Comparison of ENCODE assay signal across 24 cellular contexts in the genomic region with DNA sequence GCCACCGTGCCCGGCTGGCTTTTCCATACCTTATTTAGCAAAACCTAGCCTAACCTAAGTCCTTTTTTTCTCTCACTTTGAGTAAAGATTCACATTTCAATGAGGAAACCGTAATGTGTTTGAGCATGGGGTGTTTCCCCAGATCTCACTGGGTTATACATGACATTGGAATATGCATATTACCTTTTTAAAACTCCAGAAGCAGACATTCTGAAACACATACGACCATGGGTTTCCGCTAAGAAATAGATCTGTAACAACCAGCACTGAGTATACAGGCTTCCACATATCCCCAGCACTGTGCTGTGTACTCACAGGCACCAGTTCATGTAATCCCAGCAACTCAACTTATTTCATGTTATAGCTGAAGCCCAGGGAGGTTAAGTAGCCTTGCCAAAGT. TPM values are rescaled to one million over a fixed set of nuclear protein-coding genes. Genes with fewer than 3 reads are reported as not detected.
DNase-seq lines count a peak whose midpoint lies in the region; ATAC-seq and TF ChIP-seq lines count a peak whose summit lies in the region.
"Had no signal": no experiment of that assay in that cellular context is flagged by ENCODE, and none has a peak within 500 bp of the region (broad histone marks: within the 10 kb centered on the region; RNA-seq: fewer than 3 reads in every experiment).

No MANE protein-coding gene starts in this region.

- WGBS in mesenchymal stem cell: 93% methylated on average over 5 of the region's 5 CpGs

- no peak overlapping the region for H3K4me2 ChIP-seq in mesenchymal stem cell (ENCODE audit: low read length, poor library complexity, severe bottlenecking)
- H3K4me2 ChIP-seq: GM23338 had no signal

- H3K9ac ChIP-seq in SK-N-MC (ENCODE audit: insufficient read length) (peak overlapping the region; percentile 37), mesenchymal stem cell (ENCODE audit: low read length) (no peak overlapping the region)

- H3K4me3 ChIP-seq in SK-N-MC (no peak overlapping the region), mesenchymal stem cell (ENCODE audit: insufficient read depth in 1 of 2, low read depth in 1 of 2, low read length in 2 of 2) (no peak overlapping the region), A673 (ENCODE audit: low read depth, low read length, poor library complexity, severe bottlenecking) (no peak overlapping the region), SJCRH30 (no peak overlapping the region)
- H3K4me3 ChIP-seq: GM23338, MG63, spleen, tibial nerve had no signal

- H2BK12ac ChIP-seq in mesenchymal stem cell (ENCODE audit: low read length in 2 of 2): peak overlapping the region; percentile 57 to 86

- peaks cover 32% of the 10 kb centered on the region for H3K4me1 Mint-ChIP-seq in activated CD4-positive, alpha-beta T cell treated with anti-CD3 and anti-CD28 coated beads, Interleukin-2, amount 10 ng/mL, durations not matched to agents 7 days and 5 days
- H3K4me1 Mint-ChIP-seq in stimulated activated naive B cell treated with anti-CD40 and anti-IgM and Interleukin-4, amounts not matched to agents 10 μg/mL and 1 μg/mL and 100 μg/mL, for 72 hours: peaks cover 17 to 32% of the 10 kb centered on the region in 2 donors
- H3K4me1 Mint-ChIP-seq: GM23338 had no signal

- no peak for TF ChIP-seq CTCF in A673 (conservative IDR thresholded peaks at IDR 0.05; ENCODE audit: low read depth, low read length)

- no peak overlapping the region for H2AFZ ChIP-seq in mesenchymal stem cell (ENCODE audit: low read depth, low read length)
- H2AFZ ChIP-seq: GM23338 had no signal

- peak overlapping the region; percentile 90 for H4K8ac ChIP-seq in mesenchymal stem cell (ENCODE audit: low read length)

- peaks cover 3% of the 10 kb centered on the region for H3K36me3 Mint-ChIP-seq in activated CD4-positive, alpha-beta T cell treated with anti-CD3 and anti-CD28 coated beads, Interleukin-2, amount 10 ng/mL, durations not matched to agents 7 days and 5 days (ENCODE audit: low read depth)
- H3K36me3 Mint-ChIP-seq in stimulated activated naive B cell treated with anti-CD40 and anti-IgM and Interleukin-4, amounts not matched to agents 10 μg/mL and 1 μg/mL and 100 μg/mL, for 72 hours: peaks cover 0 to 2% of the 10 kb centered on the region in 2 donors

- H4K91ac ChIP-seq in mesenchymal stem cell (ENCODE audit: low read length): peak overlapping the region; percentile 62

- H3K23ac ChIP-seq in mesenchymal stem cell (ENCODE audit: low read length in 2 of 2): no peak overlapping the region

- H3K4ac ChIP-seq in mesenchymal stem cell (ENCODE audit: low read depth in 1 of 2, low read length in 2 of 2): peak overlapping the region in 1 of 2 experiments; percentile 46

- peak overlapping the region; percentile 60 for H3K27ac Mint-ChIP-seq in activated CD4-positive, alpha-beta T cell treated with anti-CD3 and anti-CD28 coated beads, Interleukin-2, amount 10 ng/mL, durations not matched to agents 7 days and 5 days
- H3K27ac Mint-ChIP-seq in stimulated activated naive B cell treated with anti-CD40 and anti-IgM and Interleukin-4, amounts not matched to agents 10 μg/mL and 1 μg/mL and 100 μg/mL, for 72 hours: peak overlapping the region; percentile 91
- H3K27ac Mint-ChIP-seq: GM23338 had no signal

- H3K27me3 ChIP-seq in mesenchymal stem cell (ENCODE audit: control insufficient read depth in 1 of 2, insufficient read depth in 1 of 2, low read length in 2 of 2) (no peaks in the 10 kb centered on the region), A673 (replicated peaks; ENCODE audit: insufficient read depth, low read depth, low read length, poor library complexity) (no peaks in the 10 kb centered on the region), SJCRH30 (no peaks in the 10 kb centered on the region)
- H3K27me3 ChIP-seq: MG63, spleen, tibial nerve had no signal

- peak; percentile 59 to 67 for ATAC-seq in stimulated activated naive B cell treated with anti-CD40 and anti-IgM and Interleukin-4, amounts not matched to agents 10 μg/mL and 1 μg/mL and 100 μg/mL, for 72 hours (replicated peaks)
- ATAC-seq in HG03342 (IDR thresholded peaks at IDR 0.05; ENCODE audit: unreplicated experiment): no peak
- ATAC-seq: left colon had no signal

- no peak overlapping the region for H3K14ac ChIP-seq in mesenchymal stem cell (ENCODE audit: low read length in 2 of 2)

- no peaks in the 10 kb centered on the region for H3K9me3 Mint-ChIP-seq in activated CD4-positive, alpha-beta T cell treated with anti-CD3 and anti-CD28 coated beads, Interleukin-2, amount 10 ng/mL, durations not matched to agents 7 days and 5 days
- H3K9me3 Mint-ChIP-seq in stimulated activated naive B cell treated with anti-CD40 and anti-IgM and Interleukin-4, amounts not matched to agents 10 μg/mL and 1 μg/mL and 100 μg/mL, for 72 hours: no peaks in the 10 kb centered on the region
- H3K9me3 Mint-ChIP-seq: GM23338 had no signal

- H3K27ac ChIP-seq in SK-N-MC (no peak overlapping the region), mesenchymal stem cell (ENCODE audit: low read length, poor library complexity, severe bottlenecking) (no peak overlapping the region), A673 (ENCODE audit: low read depth, low read length, poor library complexity, severe bottlenecking) (no peak overlapping the region), SJCRH30 (no peak overlapping the region)
- H3K27ac ChIP-seq: epithelial cell of prostate, spleen had no signal

- no peak overlapping the region for H2BK5ac ChIP-seq in mesenchymal stem cell (ENCODE audit: low read depth, low read length, poor library complexity, severe bottlenecking)

- H3K4me3 Mint-ChIP-seq in activated CD4-positive, alpha-beta T cell treated with anti-CD3 and anti-CD28 coated beads, Interleukin-2, amount 10 ng/mL, durations not matched to agents 7 days and 5 days: no peak overlapping the region
- no peak overlapping the region for H3K4me3 Mint-ChIP-seq in stimulated activated naive B cell treated with anti-CD40 and anti-IgM and Interleukin-4, amounts not matched to agents 10 μg/mL and 1 μg/mL and 100 μg/mL, for 72 hours
- H3K4me3 Mint-ChIP-seq: GM23338 had no signal

- no peak for DNase-seq in activated CD4-positive, alpha-beta T cell treated with anti-CD3 and anti-CD28 coated beads, Interleukin-2, amount 10 ng/mL, durations not matched to agents 7 days and 5 days
- DNase-seq in activated CD4-positive, alpha-beta T cell treated with anti-CD3 and anti-CD28 coated beads, Interleukin-2, amount 50 U/mL, for 1 hour: no peak
- DNase-seq in SK-N-MC (ENCODE audit: low read depth, low spot score): no peak
- DNase-seq in mesenchymal stem cell: no peak
- no peak for DNase-seq in stimulated activated naive B cell treated with anti-CD40 and anti-IgM and Interleukin-4, amounts not matched to agents 10 μg/mL and 1 μg/mL and 100 μg/mL, for 72 hours
- DNase-seq in A673 (ENCODE audit: low spot score): no peak
- DNase-seq in SJCRH30: no peak
- DNase-seq: DMS53; head of caudate nucleus; KBM-7; MG63; NCI-H1417; NCI-H2081 treated with DMSO at 0.1 percent for 48 hours; NCI-H345; NCI-H774; retina; stimulated activated CD4-positive, alpha-beta T cell treated with anti-CD3 and anti-CD28 coated beads, Interleukin-2, amount 100 ng/mL, for 48 hours; stimulated activated naive CD4-positive, alpha-beta T cell had no signal

- no peaks in the 10 kb centered on the region for H3K27me3 Mint-ChIP-seq in activated CD4-positive, alpha-beta T cell treated with anti-CD3 and anti-CD28 coated beads, Interleukin-2, amount 10 ng/mL, durations not matched to agents 7 days and 5 days
- H3K27me3 Mint-ChIP-seq in stimulated activated naive B cell treated with anti-CD40 and anti-IgM and Interleukin-4, amounts not matched to agents 10 μg/mL and 1 μg/mL and 100 μg/mL, for 72 hours: peaks cover 0 to 4% of the 10 kb centered on the region in 2 donors

- peak overlapping the region; percentile 2 for H2BK15ac ChIP-seq in mesenchymal stem cell (ENCODE audit: low read depth, poor library complexity, severe bottlenecking)

- CTCF ChIA-PET in activated CD4-positive, alpha-beta T cell treated with anti-CD3 and anti-CD28 coated beads, Interleukin-2, amount 10 ng/mL, durations not matched to agents 7 days and 5 days (lab: Charles Lee): interaction anchor here (1.0 kb wide), 1 partner anchor 28 kb away, joined by 3 read pairs; no protein-coding TSS in a partner anchor
- CTCF ChIA-PET in A673 (lab: Charles Lee): no interaction called here

- no peaks in the 10 kb centered on the region for H3K36me3 ChIP-seq in SK-N-MC (ENCODE audit: insufficient read depth, low read length)
- H3K36me3 ChIP-seq in mesenchymal stem cell (ENCODE audit: control insufficient read depth in 1 of 2, insufficient read depth in 2 of 2, low read depth in 1 of 2, low read length in 2 of 2): no peaks in the 10 kb centered on the region
- no peaks in the 10 kb centered on the region for H3K36me3 ChIP-seq in A673 (ENCODE audit: insufficient read depth, low read length, poor library complexity, severe bottlenecking)
- no peaks in the 10 kb centered on the region for H3K36me3 ChIP-seq in SJCRH30
- H3K36me3 ChIP-seq: spleen, tibial nerve had no signal

- H2BK120ac ChIP-seq in mesenchymal stem cell (ENCODE audit: low read depth, low read length): no peak overlapping the region

- H3K18ac ChIP-seq in mesenchymal stem cell (ENCODE audit: low read depth in 1 of 2, low read length in 2 of 2): peak overlapping the region; percentile 42 to 81

- no TSS peak for BruUV-seq in A673 (replicated peaks; lab: Mats Ljungman, UMichigan)

- peaks cover 19% of the 10 kb centered on the region for H3K4me1 ChIP-seq in mesenchymal stem cell (ENCODE audit: control insufficient read depth, insufficient read depth, low read depth, low read length)
- no peaks in the 10 kb centered on the region for H3K4me1 ChIP-seq in A673 (ENCODE audit: insufficient read depth, low read length, poor library complexity, severe bottlenecking)
- peaks cover 20% of the 10 kb centered on the region for H3K4me1 ChIP-seq in SJCRH30

- intact Hi-C loops in A673 (cut with micrococcal nuclease; ENCODE audit: unreplicated experiment): no loop called here

- peak overlapping the region; percentile 24 for H2AK5ac ChIP-seq in mesenchymal stem cell (ENCODE audit: low read length, severe bottlenecking)

- no peaks in the 10 kb centered on the region for H3K79me1 ChIP-seq in mesenchymal stem cell (replicated peaks; ENCODE audit: low read length, poor library complexity, severe bottlenecking)

- H3K9me3 ChIP-seq in SK-N-MC (ENCODE audit: low read depth, low read length): no peaks in the 10 kb centered on the region
- H3K9me3 ChIP-seq in mesenchymal stem cell (ENCODE audit: control insufficient read depth, low read length): no peaks in the 10 kb centered on the region
- H3K9me3 ChIP-seq in A673 (ENCODE audit: low read depth, low read length, poor library complexity, severe bottlenecking): no peaks in the 10 kb centered on the region
- no peaks in the 10 kb centered on the region for H3K9me3 ChIP-seq in SJCRH30 (replicated peaks)
- H3K9me3 ChIP-seq: MG63, spleen, tibial nerve had no signal

- POLR2A ChIA-PET in activated CD4-positive, alpha-beta T cell treated with anti-CD3 and anti-CD28 coated beads, Interleukin-2, amount 10 ng/mL, durations not matched to agents 7 days and 5 days (lab: Charles Lee): interaction anchor here (0.7 kb wide), 1 partner anchor 28 kb away, joined by 3 read pairs; no protein-coding TSS in a partner anchor
- POLR2A ChIA-PET in A673 (lab: Charles Lee; ENCODE audit: low non-redundant PET): no interaction called here

RNA-seq across cellular contexts. Expression of gene FOSL2, which starts 41.0 kb away (rescaled TPM):
- 10 to 100 TPM; 39.6 to 47.0 TPM for total RNA-seq in activated CD4-positive, alpha-beta T cell treated with anti-CD3 and anti-CD28 coated beads, Interleukin-2, amount 10 ng/mL, durations not matched to agents 7 days and 5 days
- 15.6 TPM for polyA plus RNA-seq in mesenchymal stem cell (2013, experiment 1 of 2)
- 14.8 TPM for polyA plus RNA-seq in mesenchymal stem cell (2013, experiment 2 of 2)
- 5.3 and 12.2 TPM in 2 replicates for total RNA-seq in A673 (2021)
- total RNA-seq in SJCRH30 (2014; rRNA removed; shearing (Covaris generic)): 30.0 and 30.7 TPM in 2 replicates
